ENCODE assay signal across 8 cellular contexts in genomic region chr12:113221997-113222729, GRCh38. TPM values are rescaled to one million over a fixed set of nuclear protein-coding genes. Genes with fewer than 3 reads are reported as not detected.
DNase-seq lines count a peak whose midpoint lies in the region; ATAC-seq and TF ChIP-seq lines count a peak whose summit lies in the region.

No MANE protein-coding gene starts in this region.

- H3K4me1 ChIP-seq in HUES48 (ENCODE audit: control insufficient read depth, insufficient read depth, low read length) (peaks cover 9% of the 10 kb centered on the region; the same call in 1 of the 2 replicates), liver (ENCODE audit: control insufficient read depth in 4 of 4, insufficient read depth in 4 of 4, low read length in 3 of 4) (peaks cover 6 to 29% (median 22%) of the 10 kb centered on the region in 4 donors), thyroid gland (peaks cover 33 to 35% of the 10 kb centered on the region in 2 donors)

- H3K27ac ChIP-seq in AG04450 (ENCODE audit: low read depth, low read length) (peak overlapping the region; percentile 42), HUES48 (ENCODE audit: low read depth, low read length) (peak overlapping the region; percentile 76), angular gyrus (ENCODE audit: low read depth, low read length) (peak overlapping the region; percentile 88), liver (ENCODE audit: low read depth in 1 of 2, low read length in 2 of 2) (peak overlapping the region; percentile 82 to 83), thyroid gland (peak overlapping the region; percentile 89 to 98 (median 97))

- H3K27me3 ChIP-seq in AG04450 (ENCODE audit: control insufficient read depth, insufficient read depth, low read length), result no peaks in the 10 kb centered on the region
- H3K27me3 ChIP-seq in HUES48 (ENCODE audit: control insufficient read depth, insufficient read depth, low read length), result no peaks in the 10 kb centered on the region
- H3K27me3 ChIP-seq in liver (ENCODE audit: control insufficient read depth in 4 of 4, insufficient read depth in 4 of 4, low read length in 3 of 4), result no peaks in the 10 kb centered on the region
- no peaks in the 10 kb centered on the region for H3K27me3 ChIP-seq in thyroid gland

- no peak for TF ChIP-seq POLR2A in thyroid gland (IDR thresholded peaks at IDR 0.05)

- H3K4me3 ChIP-seq in AG04450 (ENCODE audit: low read depth, low read length) (peak overlapping the region; percentile 89), HUES48 (ENCODE audit: low read depth, low read length) (peak overlapping the region; percentile 70), liver (ENCODE audit: low read depth in 1 of 3, low read length in 3 of 3) (peak overlapping the region; percentile 55 to 90 (median 65)), thyroid gland (replicated peaks in 1 of 3) (peak overlapping the region; percentile 24 to 93 (median 38))

- CTCF ChIA-PET in AG04450 (lab: Charles Lee), result interaction anchor here (0.6 to 2.7 kb wide), 9 partner anchors 9 to 536 kb away, joined by 3 to 14 read pairs (median 5); no protein-coding TSS in a partner anchor

- no peak for DNase-seq in AG04450 (ENCODE audit: low read depth, low spot score)
- DNase-seq in thyroid gland, result no peak
- no peak for DNase-seq in GM20000 (ENCODE audit: low spot score)
- DNase-seq in foreskin melanocyte, result no peak

- WGBS in liver, result 15% methylated on average over 12 of the region's 12 CpGs
- WGBS in thyroid gland, 2 donors, result 7% methylated on average over 11 to 12 of the region's 12 CpGs

- H3K9me3 ChIP-seq in AG04450 (ENCODE audit: control insufficient read depth, insufficient read depth, low read length), result no peaks in the 10 kb centered on the region; the same call in 1 of the 2 replicates
- H3K9me3 ChIP-seq in HUES48 (ENCODE audit: control insufficient read depth, insufficient read depth, low read length), result no peaks in the 10 kb centered on the region
- H3K9me3 ChIP-seq in liver (ENCODE audit: control insufficient read depth in 4 of 4, low read length in 3 of 4), result no peaks in the 10 kb centered on the region
- H3K9me3 ChIP-seq in thyroid gland, result no peaks in the 10 kb centered on the region

- POLR2A ChIA-PET in AG04450 (lab: Yijun Ruan, JAX), result interaction anchor here (0.6 to 2.3 kb wide), 8 partner anchors 14 to 714 kb away, joined by 3 to 11 read pairs (median 4); no protein-coding TSS in a partner anchor

- TF ChIP-seq CTCF in AG04450 (IDR thresholded peaks at IDR 0.05; ENCODE audit: low read depth, low read length), result no peak
- no peak for TF ChIP-seq CTCF in liver (IDR thresholded peaks at IDR 0.05; ENCODE audit: low read depth, low read length, missing input control)
- no peak for TF ChIP-seq CTCF in thyroid gland (IDR thresholded peaks at IDR 0.05)
- TF ChIP-seq CTCF in GM20000 (IDR thresholded peaks at IDR 0.05; ENCODE audit: extremely low read depth, missing control alignments), result no peak

- intact Hi-C loops in thyroid gland (cut with DNase I), result no loop called here

- peak in 1 of 2 donors; percentile 22 for TF ChIP-seq RAD21 in liver (IDR thresholded peaks at IDR 0.05)

- no peaks in the 10 kb centered on the region; the same call in 1 of the 2 replicates for H3K36me3 ChIP-seq in HUES48 (ENCODE audit: control insufficient read depth, insufficient read depth, low read length)
- H3K36me3 ChIP-seq in liver (ENCODE audit: control insufficient read depth in 4 of 4, insufficient read depth in 3 of 4, low read depth in 1 of 4, low read length in 3 of 4), result peaks cover 0 to 3% (median 0%) of the 10 kb centered on the region in 4 donors
- no peaks in the 10 kb centered on the region for H3K36me3 ChIP-seq in thyroid gland

- no peak for ATAC-seq in GM18909 (IDR thresholded peaks at IDR 0.05; ENCODE audit: poor library complexity, unreplicated experiment)

- H3K9ac ChIP-seq in HUES48 (ENCODE audit: low read depth, low read length) (peak overlapping the region; percentile 81), liver (ENCODE audit: low read depth in 1 of 2, low read length in 2 of 2) (peak overlapping the region; percentile 75 to 93)

TF ChIP-seq in liver, 16 proteins besides CTCF, POLR2A, EP300 and RAD21:
- TF ChIP-seq YY1 (IDR thresholded peaks at IDR 0.05) (no peak), JUND (IDR thresholded peaks at IDR 0.05) (no peak), FOXA2 (IDR thresholded peaks at IDR 0.05) (no peak), SP1 (IDR thresholded peaks at IDR 0.05) (no peak), TAF1 (conservative IDR thresholded peaks at IDR 0.05) (no peak), EGR1 (IDR thresholded peaks at IDR 0.05; ENCODE audit: low read depth in 2 of 2) (no peak), NR2F2 (IDR thresholded peaks at IDR 0.05) (no peak), RXRA (IDR thresholded peaks at IDR 0.05) (no peak), HNF4A (conservative IDR thresholded peaks at IDR 0.05) (no peak), ZBTB33 (IDR thresholded peaks at IDR 0.05) (no peak), FOXA1 (IDR thresholded peaks at IDR 0.05) (no peak), ATF3 (IDR thresholded peaks at IDR 0.05) (no peak), MAX (IDR thresholded peaks at IDR 0.05) (no peak), REST (IDR thresholded peaks at IDR 0.05) (no peak), GABPA (IDR thresholded peaks at IDR 0.05 in 1 of 2, conservative IDR thresholded peaks at IDR 0.05 in 1 of 2) (no peak), HNF4G (IDR thresholded peaks at IDR 0.05) (no peak)
TF ChIP-seq in liver: peak in this region for 0.

RNA-seq across cellular contexts. Expression of gene TPCN1, which starts 0.9 kb away (rescaled TPM):
- polyA plus RNA-seq in AG04450 (2011; rRNA removed) (10.9 and 11.9 TPM in 2 replicates), liver (10 to 100 TPM in 1 of 2 donors, 1 to 10 TPM in 1; 8.6 to 16.4 TPM)
- 11.9 and 14.6 TPM in 2 replicates for polyA minus RNA-seq in AG04450 (2011; rRNA and poly(A)+ RNA removed)
- total RNA-seq in liver (10 to 100 TPM; 11.1 to 19.2 TPM), thyroid gland (100 to 1,000 TPM in 2 of 4 donors, 10 to 100 TPM in 2; 58.3 to 135 (median 109) TPM)

RNA-seq across cellular contexts. Expression of gene RITA1, which starts 36.6 kb away (rescaled TPM):
- polyA plus RNA-seq in AG04450 (2011; rRNA removed), result 9.0 and 11.3 TPM in 2 replicates
- 7.7 and 8.2 TPM in 2 replicates for polyA minus RNA-seq in AG04450 (2011; rRNA and poly(A)+ RNA removed)
- 10 to 100 TPM; 10.6 to 13.8 TPM for total RNA-seq in liver
- polyA plus RNA-seq in liver, result 10 to 100 TPM; 16.0 to 18.1 TPM
- 10 to 100 TPM; 26.6 to 39.6 (median 32.8) TPM for total RNA-seq in thyroid gland

RNA-seq across cellular contexts. Expression of gene DDX54, which starts 36.9 kb away (rescaled TPM):
- polyA plus RNA-seq in AG04450 (2011; rRNA removed) (26.9 and 32.1 TPM in 2 replicates), liver (10 to 100 TPM; 22.8 to 28.4 TPM)
- 30.7 and 32.0 TPM in 2 replicates for polyA minus RNA-seq in AG04450 (2011; rRNA and poly(A)+ RNA removed)
- total RNA-seq in liver (10 to 100 TPM; 20.2 to 20.5 TPM), thyroid gland (10 to 100 TPM; 59.9 to 79.3 (median 68.8) TPM)

Comparison
In these comparisons a context has a peak if more than half of its experiments do, and no peak if none do; other contexts are left out.
1. H3K27ac ChIP-seq: peak in every context shown above with its lines; median percentile 97 in thyroid gland; 88 in angular gyrus; 82 in liver; 76 in HUES48; 42 in AG04450.
2. H3K4me3 ChIP-seq: peak in every context shown above with its lines; median percentile 89 in AG04450; 70 in HUES48; 65 in liver; 38 in thyroid gland.